11 cellular contexts compared by ENCODE assay signal in genomic region chr3:54123538-54124196, GRCh38. TPM values are rescaled to one million over a fixed set of nuclear protein-coding genes. Genes with fewer than 3 reads are reported as not detected.
DNase-seq lines count a peak whose midpoint lies in the region; ATAC-seq and TF ChIP-seq lines count a peak whose summit lies in the region.
"Had no signal": no experiment of that assay in that cellular context is flagged by ENCODE, and none has a peak within 500 bp of the region (broad histone marks: within the 10 kb centered on the region; RNA-seq: fewer than 3 reads in every experiment).

No MANE protein-coding gene starts in this region.

- intact Hi-C loops in testis (cut with DNase I; ENCODE audit: low total_unique reads): no loop called here

- peak overlapping the region in 3 of 5 experiments; percentile 75 to 96 (median 85) for H3K27ac Mint-ChIP-seq in brain

- H3K4me3 ChIP-seq in kidney epithelial cell (ENCODE audit: low read depth, low read length): peak overlapping the region; percentile 54
- peak overlapping the region; percentile 59 to 68 for H3K4me3 ChIP-seq in testis
- H3K4me3 ChIP-seq: GM12878 had no signal

- TF ChIP-seq CTCF in brain (conservative IDR thresholded peaks at IDR 0.05) (no peak), kidney epithelial cell (IDR thresholded peaks at IDR 0.05; ENCODE audit: insufficient read depth, low read length, poor library complexity, severe bottlenecking) (no peak), testis (IDR thresholded peaks at IDR 0.05) (no peak)

- H3K27me3 ChIP-seq in kidney epithelial cell (ENCODE audit: control insufficient read depth, insufficient read depth, low read length): peaks cover 9% of the 10 kb centered on the region
- H3K27me3 ChIP-seq in testis: no peaks in the 10 kb centered on the region

- TF ChIP-seq POLR2A in testis (IDR thresholded peaks at IDR 0.05): no peak

- DNase-seq in NCI-H510A treated with DMSO at 0.1 percent for 48 hours (lab: John Stamatoyannopoulos, UW) (peak; percentile 35), NCI-H510A (lab: John Stamatoyannopoulos, UW) (no peak), kidney epithelial cell (ENCODE audit: low read depth) (no peak), testis (peak; percentile 30)
- DNase-seq: ACHN, NCI-H1048 had no signal

- H3K9me3 Mint-ChIP-seq in brain: no peaks in the 10 kb centered on the region

- 2% methylated on average over 18 of the region's 18 CpGs for WGBS in testis, 2 donors

- H3K4me1 Mint-ChIP-seq in brain: peaks cover 25% of the 10 kb centered on the region

- H3K36me3 ChIP-seq in kidney epithelial cell (ENCODE audit: control insufficient read depth, insufficient read depth, low read length): no peaks in the 10 kb centered on the region
- H3K36me3 ChIP-seq in testis (ENCODE audit: low read depth, missing control alignments): no peaks in the 10 kb centered on the region

- H3K9me3 ChIP-seq in testis: no peaks in the 10 kb centered on the region

- peaks cover 77% of the 10 kb centered on the region for H3K27me3 Mint-ChIP-seq in brain

- peaks cover 9% of the 10 kb centered on the region for H3K4me1 ChIP-seq in testis

- H3K36me3 Mint-ChIP-seq in brain: no peaks in the 10 kb centered on the region

- peak overlapping the region; percentile 34 to 56 for H3K27ac ChIP-seq in testis

- ATAC-seq in HG02870 (IDR thresholded peaks at IDR 0.05; ENCODE audit: unreplicated experiment) (no peak), HG03097 (IDR thresholded peaks at IDR 0.05; ENCODE audit: low FRiP score, unreplicated experiment) (no peak), GM18858 (IDR thresholded peaks at IDR 0.05; ENCODE audit: unreplicated experiment) (no peak)
- ATAC-seq: GM12878 had no signal

- H3K4me3 Mint-ChIP-seq in brain: peak overlapping the region; percentile 81 to 88 (median 85)

RNA-seq across cellular contexts. Expression of gene CACNA2D3, which starts 1.3 kb away (rescaled TPM):
- 3.7 TPM for polyA plus RNA-seq in brain (ENCODE audit: insufficient read depth, low read depth, low replicate concordance)
- 0.17 and 0.55 TPM in 2 replicates for total RNA-seq in kidney epithelial cell
- total RNA-seq in testis: 10 to 100 TPM; 11.2 to 16.5 TPM
- 10.1 TPM for polyA plus RNA-seq in testis (ENCODE audit: insufficient read depth, low read depth, low replicate concordance)
- total RNA-seq: GM12878 had no signal
- polyA plus RNA-seq: GM12878 had no signal

Comparison
In these comparisons a context has a peak if more than half of its experiments do, and no peak if none do; other contexts are left out.
1. DNase-seq: peak in NCI-H510A treated with DMSO at 0.1 percent for 48 hours (single experiment) and testis (single experiment); none in NCI-H510A (single experiment) and kidney epithelial cell (single experiment).